Comparison of ENCODE assay signal across 13 cellular contexts in the genomic region with DNA sequence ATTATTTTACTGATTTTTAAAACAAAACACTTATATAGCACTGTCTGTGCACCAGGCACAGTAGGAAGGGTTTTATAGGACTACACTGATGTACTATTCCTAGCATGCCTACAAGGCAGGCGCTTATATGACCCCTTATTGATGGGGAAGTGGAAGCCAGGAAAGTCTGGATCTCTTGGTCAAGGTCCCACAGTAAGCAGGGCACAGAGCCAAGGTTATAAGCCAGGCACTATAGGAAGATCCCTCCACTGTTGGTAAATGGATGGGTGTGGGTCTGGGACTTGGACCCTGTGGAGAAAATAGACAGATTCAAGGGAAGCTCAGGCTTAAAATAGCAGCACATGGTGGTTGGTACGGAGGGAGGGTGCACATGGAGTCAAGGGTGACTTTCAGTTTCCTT.
"Had no signal": no experiment of that assay in that cellular context is flagged by ENCODE, and none has a peak within 500 bp of the region (broad histone marks: within the 10 kb centered on the region; RNA-seq: fewer than 3 reads in every experiment).

No MANE protein-coding gene starts in this region.

- H3K4me3 Mint-ChIP-seq: memory B cell, nephron progenitor cell, WTC11 had no signal

- H3K27ac Mint-ChIP-seq: nephron progenitor cell, WTC11 had no signal

- H3K9me3 ChIP-seq: uterus had no signal

- H3K36me3 ChIP-seq: left lung, uterus had no signal

- H3K4me1 ChIP-seq: uterus had no signal

- H3K9me3 Mint-ChIP-seq: nephron progenitor cell had no signal

- DNase-seq: activated CD4-positive, alpha-beta T cell treated with anti-CD3 and anti-CD28 coated beads for 48 hours; activated T-cell treated with anti-CD3 and anti-CD28 coated beads, Interleukin-2, amount 50 U/mL, for 24 hours; caudate nucleus; cortex of kidney; effector CD8-positive, alpha-beta T cell; left lung; nephron progenitor cell; stimulated activated CD4-positive, alpha-beta T cell treated with anti-CD3 and anti-CD28 coated beads, Interleukin-4, amount 100 ng/mL, for 1 hour; stimulated activated CD8-positive, alpha-beta memory T cell treated with anti-CD3 and anti-CD28 coated beads, Interleukin-4, amount 100 ng/mL, for 48 hours; stimulated activated naive CD8-positive, alpha-beta T cell treated with anti-CD3 and anti-CD28 coated beads, Interleukin-15, amount 100 ng/mL, for 72 hours; uterus had no signal

- H3K36me3 Mint-ChIP-seq: memory B cell had no signal

- H3K4me3 ChIP-seq: left lung, uterus had no signal

- ATAC-seq: left lung, WTC11 had no signal

- H3K27ac ChIP-seq: left lung, uterus had no signal

- H3K27me3 ChIP-seq: left lung, uterus had no signal

- H3K27me3 Mint-ChIP-seq: activated T-cell treated with anti-CD3 and anti-CD28 coated beads, Interleukin-2, amount 50 U/mL, for 24 hours; memory B cell; stimulated activated naive CD8-positive, alpha-beta T cell treated with anti-CD3 and anti-CD28 coated beads, Interleukin-15, amount 100 ng/mL, for 72 hours had no signal
